In the genomic region with DNA sequence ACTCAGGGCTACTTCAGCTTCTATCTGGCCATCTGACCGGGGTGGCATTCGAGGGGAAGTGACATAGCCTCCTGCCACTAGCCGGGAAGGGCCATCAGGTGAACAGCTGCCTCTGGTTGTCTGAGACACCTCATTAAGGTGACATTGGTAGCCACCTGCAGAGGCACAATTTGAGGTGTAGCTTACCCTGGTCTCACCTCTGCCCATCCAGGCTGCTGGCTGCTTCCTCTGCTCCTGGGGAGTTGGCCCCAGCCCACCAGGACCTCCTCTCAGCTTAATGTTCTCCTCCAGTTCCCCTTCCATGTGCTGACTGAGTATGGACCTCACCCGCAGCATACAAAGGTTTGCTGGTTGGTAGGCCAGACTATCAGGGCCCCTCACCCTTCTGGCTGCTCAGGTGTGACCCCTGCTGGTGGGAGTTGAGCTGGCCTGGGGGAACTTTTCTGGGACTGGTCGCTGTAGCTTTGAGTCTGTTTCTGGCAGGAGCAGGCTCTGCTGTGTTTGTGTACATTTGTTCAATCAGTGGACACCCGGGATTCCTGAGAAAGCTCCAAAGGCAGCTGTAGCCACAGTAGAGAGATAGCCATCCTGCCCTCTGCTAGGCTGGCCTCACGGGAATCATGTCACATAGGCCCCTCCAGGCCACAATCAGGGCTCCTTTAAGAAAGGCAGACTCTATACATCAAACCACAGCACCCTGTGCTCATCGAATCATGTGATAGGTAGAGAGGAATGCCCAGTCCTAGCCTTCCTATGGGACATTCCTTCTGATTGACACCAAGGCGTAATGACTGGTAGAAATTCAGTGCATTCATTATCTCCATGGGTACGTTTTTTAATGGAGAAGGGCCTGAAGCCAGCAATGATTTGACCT, we compare ENCODE assay signal across 9 cellular contexts.
DNase-seq lines count a peak whose midpoint lies in the region; ATAC-seq and TF ChIP-seq lines count a peak whose summit lies in the region.
"Had no signal": no experiment of that assay in that cellular context is flagged by ENCODE, and none has a peak within 500 bp of the region (broad histone marks: within the 10 kb centered on the region; RNA-seq: fewer than 3 reads in every experiment).

No MANE protein-coding gene starts in this region.

- TF ChIP-seq CTCF in left ventricle myocardium inferior (IDR thresholded peaks at IDR 0.05; ENCODE audit: borderline replicate concordance), result peak; percentile 77

- H3K9me3 ChIP-seq in left ventricle myocardium inferior (replicated peaks), result no peaks in the 10 kb centered on the region

- H3K9me3 Mint-ChIP-seq in activated naive CD4-positive, alpha-beta T cell treated with anti-CD3 and anti-CD28 coated beads, Interleukin-2, amount 50 U/mL, for 72 hours, result no peaks in the 10 kb centered on the region
- H3K9me3 Mint-ChIP-seq: IgD-negative memory B cell had no signal

- no peak overlapping the region for H3K27ac Mint-ChIP-seq in activated naive CD4-positive, alpha-beta T cell treated with anti-CD3 and anti-CD28 coated beads, Interleukin-2, amount 50 U/mL, for 72 hours

- no peaks in the 10 kb centered on the region for H3K36me3 Mint-ChIP-seq in activated naive CD4-positive, alpha-beta T cell treated with anti-CD3 and anti-CD28 coated beads, Interleukin-2, amount 50 U/mL, for 72 hours
- H3K36me3 Mint-ChIP-seq: IgD-negative memory B cell had no signal

- CTCF ChIA-PET in HEK293T (lab: Yijun Ruan, JAX), result interaction anchor here (0.5 to 1.8 kb wide), 20 partner anchors 9 to 828 kb away, joined by 3 to 9 read pairs (median 4); no protein-coding TSS in a partner anchor

- DNase-seq in CMK (ENCODE audit: low read depth) (peak; percentile 32), HEK293T (ENCODE audit: extremely low spot score) (peak; percentile 76), SK-MEL-5 (ENCODE audit: low read depth, low spot score) (peak; percentile 62), left ventricle myocardium inferior (peak; percentile 48), sciatic nerve (ENCODE audit: low spot score) (peak; percentile 71)
- DNase-seq in activated naive CD4-positive, alpha-beta T cell treated with anti-CD3 and anti-CD28 coated beads, Interleukin-2, amount 50 U/mL, for 72 hours (ENCODE audit: low spot score in 2 of 2), result peak; percentile 57 to 83

- POLR2A ChIA-PET in HEK293T (lab: Yijun Ruan, JAX), result no interaction called here

- no peaks in the 10 kb centered on the region for H3K36me3 ChIP-seq in left ventricle myocardium inferior

- peaks cover 6% of the 10 kb centered on the region for H3K4me1 ChIP-seq in left ventricle myocardium inferior

- peak; percentile 69 to 89 for ATAC-seq in activated naive CD4-positive, alpha-beta T cell treated with anti-CD3 and anti-CD28 coated beads, Interleukin-2, amount 50 U/mL, for 72 hours
- peak; percentile 60 for ATAC-seq in sciatic nerve
- no peak for ATAC-seq in GM21619 (IDR thresholded peaks at IDR 0.05; ENCODE audit: unreplicated experiment)
- ATAC-seq in GM19452 (IDR thresholded peaks at IDR 0.05; ENCODE audit: unreplicated experiment), result no peak

- H3K27ac ChIP-seq in left ventricle myocardium inferior (replicated peaks), result no peak overlapping the region

- in situ Hi-C loops in SK-MEL-5 (cut with HindIII; ENCODE audit: low pct_unique_long_range_greater_than_20kb, low sequenced_read_pairs), result no loop called here

- no peaks in the 10 kb centered on the region for H3K27me3 ChIP-seq in left ventricle myocardium inferior (ENCODE audit: low read depth)

- intact Hi-C loops in left ventricle myocardium inferior (cut with micrococcal nuclease) (loop anchor here (10.0 kb wide), 1 partner anchor 261 kb away; no protein-coding TSS in a partner anchor), sciatic nerve (cut with DNase I) (no loop called here)

- no peak overlapping the region for H3K4me3 ChIP-seq in left ventricle myocardium inferior

TF ChIP-seq in HEK293T, 16 proteins besides CTCF, POLR2A, EP300 and RAD21:
- TF ChIP-seq, protein P1, sequence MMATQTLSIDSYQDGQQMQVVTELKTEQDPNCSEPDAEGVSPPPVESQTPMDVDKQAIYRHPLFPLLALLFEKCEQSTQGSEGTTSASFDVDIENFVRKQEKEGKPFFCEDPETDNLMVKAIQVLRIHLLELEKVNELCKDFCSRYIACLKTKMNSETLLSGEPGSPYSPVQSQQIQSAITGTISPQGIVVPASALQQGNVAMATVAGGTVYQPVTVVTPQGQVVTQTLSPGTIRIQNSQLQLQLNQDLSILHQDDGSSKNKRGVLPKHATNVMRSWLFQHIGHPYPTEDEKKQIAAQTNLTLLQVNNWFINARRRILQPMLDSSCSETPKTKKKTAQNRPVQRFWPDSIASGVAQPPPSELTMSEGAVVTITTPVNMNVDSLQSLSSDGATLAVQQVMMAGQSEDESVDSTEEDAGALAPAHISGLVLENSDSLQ (IDR thresholded peaks at IDR 0.05), result no peak
- no peak for TF ChIP-seq ARNT (IDR thresholded peaks at IDR 0.05)
- no peak for TF ChIP-seq HDGF (IDR thresholded peaks at IDR 0.05; ENCODE audit: borderline replicate concordance)
- no peak for TF ChIP-seq CTBP1 (IDR thresholded peaks at IDR 0.05; ENCODE audit: borderline replicate concordance)
- TF ChIP-seq BHLHE40 (IDR thresholded peaks at IDR 0.05; ENCODE audit: borderline replicate concordance), result no peak
- no peak for TF ChIP-seq TARDBP (IDR thresholded peaks at IDR 0.05)
- TF ChIP-seq LEF1 (IDR thresholded peaks at IDR 0.05; ENCODE audit: borderline replicate concordance), result no peak
- TF ChIP-seq SP1 (IDR thresholded peaks at IDR 0.05), result no peak
- no peak for TF ChIP-seq ELF4 (IDR thresholded peaks at IDR 0.05)
- TF ChIP-seq FOXK2 (IDR thresholded peaks at IDR 0.05), result no peak
- no peak for TF ChIP-seq FOXA1 (IDR thresholded peaks at IDR 0.05)
- no peak for TF ChIP-seq NFRKB (IDR thresholded peaks at IDR 0.05)
- no peak for TF ChIP-seq ZNF384 (IDR thresholded peaks at IDR 0.05)
- TF ChIP-seq FOXM1 (IDR thresholded peaks at IDR 0.05; ENCODE audit: borderline replicate concordance), result no peak
- TF ChIP-seq L3MBTL2 (conservative IDR thresholded peaks at IDR 0.05), result no peak
- TF ChIP-seq SUZ12 (IDR thresholded peaks at IDR 0.05), result no peak

Comparison
In these comparisons a context has a peak if more than half of its experiments do, and no peak if none do; other contexts are left out.
1. ATAC-seq: peak in activated naive CD4-positive, alpha-beta T cell treated with anti-CD3 and anti-CD28 coated beads, Interleukin-2, amount 50 U/mL, for 72 hours (2 of 2) and sciatic nerve (single experiment); none in GM21619 (single experiment) and GM19452 (single experiment).
2. Peak in every context shown above with its lines, with median percentiles within 50 percentile points of each other: DNase-seq.